In the genomic region with DNA sequence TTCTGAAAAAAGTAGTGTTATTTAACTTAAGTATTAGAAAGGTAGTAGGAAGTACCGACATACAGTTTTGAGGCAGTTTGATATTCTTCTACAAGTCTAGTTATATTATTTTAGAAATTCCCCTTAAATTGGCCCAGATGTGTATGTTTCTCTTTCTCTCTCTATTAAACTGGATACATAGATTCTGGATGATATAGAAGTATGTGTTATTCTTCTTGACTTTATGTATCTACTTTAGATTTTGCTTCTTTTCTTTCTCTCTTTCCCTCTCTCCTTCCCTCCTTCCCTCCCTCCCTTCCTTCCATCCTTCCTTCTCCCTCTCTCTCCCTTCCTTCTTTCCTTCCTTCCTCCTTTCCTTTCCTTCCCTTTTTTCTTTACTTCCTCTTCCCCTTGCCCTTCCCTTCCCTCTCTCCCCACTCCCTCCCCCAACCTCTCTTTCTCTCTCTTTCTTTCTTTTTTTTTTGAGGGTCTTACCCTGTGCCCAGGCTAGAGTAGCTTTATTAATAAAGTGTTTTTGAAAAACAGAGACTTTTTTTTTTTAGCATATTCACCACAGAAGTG, we compare ENCODE assay signal across 2 cellular contexts.
TF ChIP-seq lines count a peak whose summit lies in the region.

No MANE protein-coding gene starts in this region.

TF ChIP-seq in HepG2, 621 proteins besides CTCF, POLR2A, EP300 and RAD21 (continued from another document):
- TF ChIP-seq, protein P1, sequence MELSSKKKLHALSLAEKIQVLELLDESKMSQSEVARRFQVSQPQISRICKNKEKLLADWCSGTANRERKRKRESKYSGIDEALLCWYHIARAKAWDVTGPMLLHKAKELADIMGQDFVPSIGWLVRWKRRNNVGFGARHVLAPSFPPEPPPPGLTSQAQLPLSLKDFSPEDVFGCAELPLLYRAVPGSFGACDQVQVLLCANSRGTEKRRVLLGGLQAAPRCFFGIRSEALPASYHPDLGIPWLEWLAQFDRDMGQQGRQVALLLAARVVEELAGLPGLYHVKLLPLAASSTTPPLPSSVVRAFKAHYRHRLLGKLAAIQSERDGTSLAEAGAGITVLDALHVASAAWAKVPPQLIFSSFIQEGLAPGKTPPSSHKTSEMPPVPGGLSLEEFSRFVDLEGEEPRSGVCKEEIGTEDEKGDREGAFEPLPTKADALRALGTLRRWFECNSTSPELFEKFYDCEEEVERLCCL (CRISPR knock-in tag; IDR thresholded peaks at IDR 0.05; ENCODE audit: borderline replicate concordance): no peak

TF ChIP-seq in K562, 482 proteins besides CTCF, POLR2A, EP300 and RAD21 (continued from another document and continues in another):
- TF ChIP-seq RBM14 (IDR thresholded peaks at IDR 0.05; ENCODE audit: borderline replicate concordance, insufficient read depth, low read depth, low read length): no peak
- TF ChIP-seq, protein P2, sequence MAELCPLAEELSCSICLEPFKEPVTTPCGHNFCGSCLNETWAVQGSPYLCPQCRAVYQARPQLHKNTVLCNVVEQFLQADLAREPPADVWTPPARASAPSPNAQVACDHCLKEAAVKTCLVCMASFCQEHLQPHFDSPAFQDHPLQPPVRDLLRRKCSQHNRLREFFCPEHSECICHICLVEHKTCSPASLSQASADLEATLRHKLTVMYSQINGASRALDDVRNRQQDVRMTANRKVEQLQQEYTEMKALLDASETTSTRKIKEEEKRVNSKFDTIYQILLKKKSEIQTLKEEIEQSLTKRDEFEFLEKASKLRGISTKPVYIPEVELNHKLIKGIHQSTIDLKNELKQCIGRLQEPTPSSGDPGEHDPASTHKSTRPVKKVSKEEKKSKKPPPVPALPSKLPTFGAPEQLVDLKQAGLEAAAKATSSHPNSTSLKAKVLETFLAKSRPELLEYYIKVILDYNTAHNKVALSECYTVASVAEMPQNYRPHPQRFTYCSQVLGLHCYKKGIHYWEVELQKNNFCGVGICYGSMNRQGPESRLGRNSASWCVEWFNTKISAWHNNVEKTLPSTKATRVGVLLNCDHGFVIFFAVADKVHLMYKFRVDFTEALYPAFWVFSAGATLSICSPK (IDR thresholded peaks at IDR 0.05; ENCODE audit: borderline replicate concordance): no peak
- TF ChIP-seq LARP7 (IDR thresholded peaks at IDR 0.05): peak; percentile 91; the same call in 1 of the 2 replicates
- peak; percentile 20; the same call in 1 of the 2 replicates for TF ChIP-seq PHB2 (IDR thresholded peaks at IDR 0.05; ENCODE audit: low read depth)
- no peak for TF ChIP-seq E2F6 (IDR thresholded peaks at IDR 0.05; ENCODE audit: borderline replicate concordance in 1 of 2, extremely low read depth in 1 of 2, insufficient read depth in 1 of 2, insufficient read length in 1 of 2, low read depth in 1 of 2, low read length in 1 of 2, poor library complexity in 1 of 2, severe bottlenecking in 1 of 2)
- TF ChIP-seq, protein P3, sequence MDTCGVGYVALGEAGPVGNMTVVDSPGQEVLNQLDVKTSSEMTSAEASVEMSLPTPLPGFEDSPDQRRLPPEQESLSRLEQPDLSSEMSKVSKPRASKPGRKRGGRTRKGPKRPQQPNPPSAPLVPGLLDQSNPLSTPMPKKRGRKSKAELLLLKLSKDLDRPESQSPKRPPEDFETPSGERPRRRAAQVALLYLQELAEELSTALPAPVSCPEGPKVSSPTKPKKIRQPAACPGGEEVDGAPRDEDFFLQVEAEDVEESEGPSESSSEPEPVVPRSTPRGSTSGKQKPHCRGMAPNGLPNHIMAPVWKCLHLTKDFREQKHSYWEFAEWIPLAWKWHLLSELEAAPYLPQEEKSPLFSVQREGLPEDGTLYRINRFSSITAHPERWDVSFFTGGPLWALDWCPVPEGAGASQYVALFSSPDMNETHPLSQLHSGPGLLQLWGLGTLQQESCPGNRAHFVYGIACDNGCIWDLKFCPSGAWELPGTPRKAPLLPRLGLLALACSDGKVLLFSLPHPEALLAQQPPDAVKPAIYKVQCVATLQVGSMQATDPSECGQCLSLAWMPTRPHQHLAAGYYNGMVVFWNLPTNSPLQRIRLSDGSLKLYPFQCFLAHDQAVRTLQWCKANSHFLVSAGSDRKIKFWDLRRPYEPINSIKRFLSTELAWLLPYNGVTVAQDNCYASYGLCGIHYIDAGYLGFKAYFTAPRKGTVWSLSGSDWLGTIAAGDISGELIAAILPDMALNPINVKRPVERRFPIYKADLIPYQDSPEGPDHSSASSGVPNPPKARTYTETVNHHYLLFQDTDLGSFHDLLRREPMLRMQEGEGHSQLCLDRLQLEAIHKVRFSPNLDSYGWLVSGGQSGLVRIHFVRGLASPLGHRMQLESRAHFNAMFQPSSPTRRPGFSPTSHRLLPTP (IDR thresholded peaks at IDR 0.05; ENCODE audit: borderline replicate concordance, extremely low read depth, insufficient read length): no peak
- TF ChIP-seq TRIM24 (IDR thresholded peaks at IDR 0.05): peak; percentile 37 to 46; a peak in 3 of 4 replicates
- TF ChIP-seq, protein P4, sequence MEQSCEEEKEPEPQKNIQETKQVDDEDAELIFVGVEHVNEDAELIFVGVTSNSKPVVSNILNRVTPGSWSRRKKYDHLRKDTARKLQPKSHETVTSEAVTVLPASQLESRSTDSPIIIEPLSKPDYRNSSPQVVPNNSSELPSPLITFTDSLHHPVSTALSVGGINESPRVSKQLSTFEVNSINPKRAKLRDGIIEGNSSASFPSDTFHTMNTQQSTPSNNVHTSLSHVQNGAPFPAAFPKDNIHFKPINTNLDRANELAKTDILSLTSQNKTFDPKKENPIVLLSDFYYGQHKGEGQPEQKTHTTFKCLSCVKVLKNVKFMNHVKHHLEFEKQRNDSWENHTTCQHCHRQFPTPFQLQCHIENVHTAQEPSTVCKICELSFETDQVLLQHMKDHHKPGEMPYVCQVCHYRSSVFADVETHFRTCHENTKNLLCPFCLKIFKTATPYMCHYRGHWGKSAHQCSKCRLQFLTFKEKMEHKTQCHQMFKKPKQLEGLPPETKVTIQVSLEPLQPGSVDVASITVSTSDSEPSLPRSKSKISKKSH (CRISPR knock-in tag; IDR thresholded peaks at IDR 0.05): no peak
- TF ChIP-seq HNRNPK (IDR thresholded peaks at IDR 0.05; ENCODE audit: low read depth, low read length, poor library complexity, severe bottlenecking): peak; percentile 51
- TF ChIP-seq, protein P5, sequence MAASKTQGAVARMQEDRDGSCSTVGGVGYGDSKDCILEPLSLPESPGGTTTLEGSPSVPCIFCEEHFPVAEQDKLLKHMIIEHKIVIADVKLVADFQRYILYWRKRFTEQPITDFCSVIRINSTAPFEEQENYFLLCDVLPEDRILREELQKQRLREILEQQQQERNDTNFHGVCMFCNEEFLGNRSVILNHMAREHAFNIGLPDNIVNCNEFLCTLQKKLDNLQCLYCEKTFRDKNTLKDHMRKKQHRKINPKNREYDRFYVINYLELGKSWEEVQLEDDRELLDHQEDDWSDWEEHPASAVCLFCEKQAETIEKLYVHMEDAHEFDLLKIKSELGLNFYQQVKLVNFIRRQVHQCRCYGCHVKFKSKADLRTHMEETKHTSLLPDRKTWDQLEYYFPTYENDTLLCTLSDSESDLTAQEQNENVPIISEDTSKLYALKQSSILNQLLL (CRISPR knock-in tag; IDR thresholded peaks at IDR 0.05; ENCODE audit: borderline replicate concordance): no peak
- TF ChIP-seq CEBPB (tag; IDR thresholded peaks at IDR 0.05): no peak
- TF ChIP-seq ZBTB7A (IDR thresholded peaks at IDR 0.05; ENCODE audit: borderline replicate concordance, control insufficient read depth, low read depth, low read length): no peak
- no peak for TF ChIP-seq STAT5B (CRISPR knock-in tag; IDR thresholded peaks at IDR 0.05)
- TF ChIP-seq ARID2 (IDR thresholded peaks at IDR 0.05): peak; percentile 69
- TF ChIP-seq, protein P6, sequence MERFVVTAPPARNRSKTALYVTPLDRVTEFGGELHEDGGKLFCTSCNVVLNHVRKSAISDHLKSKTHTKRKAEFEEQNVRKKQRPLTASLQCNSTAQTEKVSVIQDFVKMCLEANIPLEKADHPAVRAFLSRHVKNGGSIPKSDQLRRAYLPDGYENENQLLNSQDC (CRISPR knock-in tag; IDR thresholded peaks at IDR 0.05): no peak
- TF ChIP-seq TGIF2 (CRISPR knock-in tag; IDR thresholded peaks at IDR 0.05): no peak
- peak; percentile 40; the same call in 1 of the 2 replicates for TF ChIP-seq CC2D1A (IDR thresholded peaks at IDR 0.05)
- peak; percentile 65; the same call in 1 of the 2 replicates for TF ChIP-seq HLTF (IDR thresholded peaks at IDR 0.05)
- TF ChIP-seq ZNF347 (CRISPR knock-in tag; IDR thresholded peaks at IDR 0.05; ENCODE audit: low read depth): no peak
- TF ChIP-seq, protein P7, sequence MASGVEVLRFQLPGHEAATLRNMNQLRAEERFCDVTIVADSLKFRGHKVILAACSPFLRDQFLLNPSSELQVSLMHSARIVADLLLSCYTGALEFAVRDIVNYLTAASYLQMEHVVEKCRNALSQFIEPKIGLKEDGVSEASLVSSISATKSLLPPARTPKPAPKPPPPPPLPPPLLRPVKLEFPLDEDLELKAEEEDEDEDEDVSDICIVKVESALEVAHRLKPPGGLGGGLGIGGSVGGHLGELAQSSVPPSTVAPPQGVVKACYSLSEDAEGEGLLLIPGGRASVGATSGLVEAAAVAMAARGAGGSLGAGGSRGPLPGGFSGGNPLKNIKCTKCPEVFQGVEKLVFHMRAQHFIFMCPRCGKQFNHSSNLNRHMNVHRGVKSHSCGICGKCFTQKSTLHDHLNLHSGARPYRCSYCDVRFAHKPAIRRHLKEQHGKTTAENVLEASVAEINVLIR (CRISPR knock-in tag; IDR thresholded peaks at IDR 0.05): no peak
- TF ChIP-seq EWSR1 (IDR thresholded peaks at IDR 0.05; ENCODE audit: borderline replicate concordance, low read depth, partially characterized antibody): no peak
- TF ChIP-seq, protein P8, sequence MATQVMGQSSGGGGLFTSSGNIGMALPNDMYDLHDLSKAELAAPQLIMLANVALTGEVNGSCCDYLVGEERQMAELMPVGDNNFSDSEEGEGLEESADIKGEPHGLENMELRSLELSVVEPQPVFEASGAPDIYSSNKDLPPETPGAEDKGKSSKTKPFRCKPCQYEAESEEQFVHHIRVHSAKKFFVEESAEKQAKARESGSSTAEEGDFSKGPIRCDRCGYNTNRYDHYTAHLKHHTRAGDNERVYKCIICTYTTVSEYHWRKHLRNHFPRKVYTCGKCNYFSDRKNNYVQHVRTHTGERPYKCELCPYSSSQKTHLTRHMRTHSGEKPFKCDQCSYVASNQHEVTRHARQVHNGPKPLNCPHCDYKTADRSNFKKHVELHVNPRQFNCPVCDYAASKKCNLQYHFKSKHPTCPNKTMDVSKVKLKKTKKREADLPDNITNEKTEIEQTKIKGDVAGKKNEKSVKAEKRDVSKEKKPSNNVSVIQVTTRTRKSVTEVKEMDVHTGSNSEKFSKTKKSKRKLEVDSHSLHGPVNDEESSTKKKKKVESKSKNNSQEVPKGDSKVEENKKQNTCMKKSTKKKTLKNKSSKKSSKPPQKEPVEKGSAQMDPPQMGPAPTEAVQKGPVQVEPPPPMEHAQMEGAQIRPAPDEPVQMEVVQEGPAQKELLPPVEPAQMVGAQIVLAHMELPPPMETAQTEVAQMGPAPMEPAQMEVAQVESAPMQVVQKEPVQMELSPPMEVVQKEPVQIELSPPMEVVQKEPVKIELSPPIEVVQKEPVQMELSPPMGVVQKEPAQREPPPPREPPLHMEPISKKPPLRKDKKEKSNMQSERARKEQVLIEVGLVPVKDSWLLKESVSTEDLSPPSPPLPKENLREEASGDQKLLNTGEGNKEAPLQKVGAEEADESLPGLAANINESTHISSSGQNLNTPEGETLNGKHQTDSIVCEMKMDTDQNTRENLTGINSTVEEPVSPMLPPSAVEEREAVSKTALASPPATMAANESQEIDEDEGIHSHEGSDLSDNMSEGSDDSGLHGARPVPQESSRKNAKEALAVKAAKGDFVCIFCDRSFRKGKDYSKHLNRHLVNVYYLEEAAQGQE (CRISPR knock-in tag; IDR thresholded peaks at IDR 0.05; ENCODE audit: low read depth): no peak
- TF ChIP-seq SOX6 (IDR thresholded peaks at IDR 0.05): no peak
- TF ChIP-seq NR2C2 (CRISPR knock-in tag; IDR thresholded peaks at IDR 0.05): no peak
- no peak for TF ChIP-seq NR2C2 (tag; IDR thresholded peaks at IDR 0.05)
- no peak for TF ChIP-seq MED1 (CRISPR knock-in tag; IDR thresholded peaks at IDR 0.05; ENCODE audit: borderline replicate concordance)
- TF ChIP-seq, protein P9, sequence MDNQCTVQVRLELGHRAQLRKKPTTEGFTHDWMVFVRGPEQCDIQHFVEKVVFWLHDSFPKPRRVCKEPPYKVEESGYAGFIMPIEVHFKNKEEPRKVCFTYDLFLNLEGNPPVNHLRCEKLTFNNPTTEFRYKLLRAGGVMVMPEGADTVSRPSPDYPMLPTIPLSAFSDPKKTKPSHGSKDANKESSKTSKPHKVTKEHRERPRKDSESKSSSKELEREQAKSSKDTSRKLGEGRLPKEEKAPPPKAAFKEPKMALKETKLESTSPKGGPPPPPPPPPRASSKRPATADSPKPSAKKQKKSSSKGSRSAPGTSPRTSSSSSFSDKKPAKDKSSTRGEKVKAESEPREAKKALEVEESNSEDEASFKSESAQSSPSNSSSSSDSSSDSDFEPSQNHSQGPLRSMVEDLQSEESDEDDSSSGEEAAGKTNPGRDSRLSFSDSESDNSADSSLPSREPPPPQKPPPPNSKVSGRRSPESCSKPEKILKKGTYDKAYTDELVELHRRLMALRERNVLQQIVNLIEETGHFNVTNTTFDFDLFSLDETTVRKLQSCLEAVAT (IDR thresholded peaks at IDR 0.05): 0 out of 4 replicates have a peak, but pooled peaks of 1 of the 2 experiments have one; percentile 23
- TF ChIP-seq MTA2 (IDR thresholded peaks at IDR 0.05; ENCODE audit: low read depth): 0 out of 2 replicates have a peak, but pooled peaks have one; percentile 50
- no peak for TF ChIP-seq ARID3A (IDR thresholded peaks at IDR 0.05; ENCODE audit: borderline replicate concordance, low read depth, low read length)
- no peak for TF ChIP-seq BRF1 (IDR thresholded peaks at IDR 0.05; ENCODE audit: borderline replicate concordance, extremely low read depth, insufficient read length)
- TF ChIP-seq OTX1 (CRISPR knock-in tag; IDR thresholded peaks at IDR 0.05): peak; percentile 82; the same call in 1 of the 2 replicates
- no peak for TF ChIP-seq POLR2H (tag; IDR thresholded peaks at IDR 0.05; ENCODE audit: low read depth)
- TF ChIP-seq ZNF41 (CRISPR knock-in tag; conservative IDR thresholded peaks at IDR 0.05): no peak
- no peak for TF ChIP-seq ZBTB17 (CRISPR knock-in tag; IDR thresholded peaks at IDR 0.05)
